Comparison of ENCODE assay signal across 23 cellular contexts in genomic region chr11:76026862-76027261, GRCh38.
DNase-seq lines count a peak whose midpoint lies in the region; ATAC-seq, FAIRE-seq and TF ChIP-seq lines count a peak whose summit lies in the region.
"Had no signal": no experiment of that assay in that cellular context is flagged by ENCODE, and none has a peak within 500 bp of the region (broad histone marks: within the 10 kb centered on the region; RNA-seq: fewer than 3 reads in every experiment).

No MANE protein-coding gene starts in this region.

- DNase-seq in GM23338 (ENCODE audit: low spot score): no peak
- no peak for DNase-seq in K562 (ENCODE audit: extremely low read depth in 1 of 4, low spot score in 3 of 4)
- no peak for DNase-seq in mesothelial cell of epicardium (ENCODE audit: low spot score in 2 of 2, unreplicated experiment in 2 of 2)
- DNase-seq in hypothalamus (lab: John Stamatoyannopoulos, UW): no peak
- no peak for DNase-seq in NCI-H2196 (lab: John Stamatoyannopoulos, UW; ENCODE audit: unreplicated experiment)
- no peak for DNase-seq in PC-3
- no peak for DNase-seq in T-helper 2 cell treated with Interferon-gamma antibody and Interleukin-4, amounts not matched to agents 5 μg/mL and 100 μg/mL, for 36 hours (ENCODE audit: low spot score)
- DNase-seq: ACHN; BE2C; C1 segment of cervical spinal cord; CD4-positive, CD25-positive, alpha-beta regulatory T cell; CD8-positive, alpha-beta memory T cell; COR-L47; DMS 273 treated with DMSO at 0.1 percent for 48 hours; KG1 had no signal

- H3K9me2 ChIP-seq in GM23338 (ENCODE audit: insufficient read depth) (no peaks in the 10 kb centered on the region), PC-3 (replicated peaks; ENCODE audit: low read length) (no peaks in the 10 kb centered on the region)

- H3K9ac ChIP-seq in KMS-11: no peak overlapping the region; the same call in 1 of the 2 replicates
- H3K9ac ChIP-seq in K562 (ENCODE audit: insufficient read depth in 1 of 2, low read depth in 2 of 2, low read length in 2 of 2): no peak overlapping the region
- H3K9ac ChIP-seq in PC-3 (ENCODE audit: low read length): no peak overlapping the region

- H3K27ac Mint-ChIP-seq in GM23338 (peak overlapping the region; percentile 24; the same call in 1 of the 2 replicates), mesothelial cell of epicardium (peak overlapping the region; percentile 10)
- no peak overlapping the region for H3K27ac Mint-ChIP-seq in T-helper 2 cell treated with Interferon-gamma antibody and Interleukin-4, amounts not matched to agents 5 μg/mL and 100 μg/mL, for 36 hours
- H3K27ac Mint-ChIP-seq: CD8-positive, alpha-beta memory T cell had no signal

- no peak for TF ChIP-seq CTCF in GM23338 (conservative IDR thresholded peaks at IDR 0.05; ENCODE audit: low read depth in 2 of 2)
- TF ChIP-seq CTCF in KMS-11 (conservative IDR thresholded peaks at IDR 0.05; ENCODE audit: low read depth, low read length): no peak
- no peak for TF ChIP-seq CTCF in K562 (IDR thresholded peaks at IDR 0.05 in 2 of 3, conservative IDR thresholded peaks at IDR 0.05 in 1 of 3; ENCODE audit: insufficient read depth in 2 of 3, low read depth in 1 of 3, low read length in 3 of 3)
- TF ChIP-seq CTCF in mesothelial cell of epicardium (IDR thresholded peaks at IDR 0.05; ENCODE audit: unreplicated experiment): no peak
- TF ChIP-seq CTCF in PC-3 (conservative IDR thresholded peaks at IDR 0.05; ENCODE audit: low read depth, low read length): no peak

- POLR2A ChIA-PET in K562 (lab: Yijun Ruan, JAX): no interaction called here
- POLR2A ChIA-PET in PC-3 (lab: Charles Lee; ENCODE audit: unreplicated experiment): no interaction called here

- H3K36me3 Mint-ChIP-seq in GM23338 (ENCODE audit: low read depth) (peaks cover 3% of the 10 kb centered on the region; the same call in 2 of the 3 replicates), mesothelial cell of epicardium (peaks cover 33% of the 10 kb centered on the region)
- H3K36me3 Mint-ChIP-seq in T-helper 2 cell treated with Interferon-gamma antibody and Interleukin-4, amounts not matched to agents 5 μg/mL and 100 μg/mL, for 36 hours (ENCODE audit: low read depth): peaks cover 18% of the 10 kb centered on the region

- no peak overlapping the region for H2AFZ ChIP-seq in GM23338
- no peak overlapping the region for H2AFZ ChIP-seq in KMS-11 (ENCODE audit: low read depth)
- H2AFZ ChIP-seq in K562 (ENCODE audit: low read depth, low read length): no peak overlapping the region
- no peak overlapping the region for H2AFZ ChIP-seq in PC-3 (ENCODE audit: low read length)

- H3F3A ChIP-seq in GM23338 (replicated peaks; ENCODE audit: low read depth) (no peaks in the 10 kb centered on the region), PC-3 (ENCODE audit: low read length, unreplicated experiment) (peaks cover 22% of the 10 kb centered on the region)

- H3K27me3 ChIP-seq in GM23338 (ENCODE audit: insufficient read depth) (no peaks in the 10 kb centered on the region), KMS-11 (ENCODE audit: insufficient read depth, low read depth) (no peaks in the 10 kb centered on the region), K562 (ENCODE audit: control insufficient read depth in 2 of 2, insufficient read depth in 2 of 2, low read length in 2 of 2) (no peaks in the 10 kb centered on the region), PC-3 (ENCODE audit: low read length) (no peaks in the 10 kb centered on the region)
- H3K27me3 ChIP-seq: BE2C had no signal

- 77% methylated on average over 1 of the region's 1 CpG for WGBS in K562 (ENCODE audit: insufficient coverage, low coverage, missing lambda C conversion rate)

- H3K4me3 ChIP-seq in GM23338: no peak overlapping the region
- no peak overlapping the region for H3K4me3 ChIP-seq in KMS-11 (IDR thresholded peaks at IDR 0.05; ENCODE audit: insufficient read depth, low read depth, low read length)
- H3K4me3 ChIP-seq in K562: no peak overlapping the region
- H3K4me3 ChIP-seq in PC-3 (ENCODE audit: low read length): no peak overlapping the region
- H3K4me3 ChIP-seq: HAP-1 had no signal

- no peak overlapping the region for H3K27ac ChIP-seq in GM23338 (ENCODE audit: low read depth)
- peak overlapping the region; percentile 95 for H3K27ac ChIP-seq in KMS-11
- no peak overlapping the region for H3K27ac ChIP-seq in K562 (ENCODE audit: extremely low read depth, low read depth, low read length)
- H3K27ac ChIP-seq in PC-3 (ENCODE audit: low read length): no peak overlapping the region
- H3K27ac ChIP-seq: HL-60 had no signal

- ATAC-seq in GM23338 (no peak), K562 (no peak), PC-3 (no peak)

- H3K9me3 Mint-ChIP-seq in GM23338 (no peaks in the 10 kb centered on the region), mesothelial cell of epicardium (peaks cover 28% of the 10 kb centered on the region)
- H3K9me3 Mint-ChIP-seq in T-helper 2 cell treated with Interferon-gamma antibody and Interleukin-4, amounts not matched to agents 5 μg/mL and 100 μg/mL, for 36 hours: no peaks in the 10 kb centered on the region
- H3K9me3 Mint-ChIP-seq: CD4-positive, CD25-positive, alpha-beta regulatory T cell; CD8-positive, alpha-beta memory T cell; IgD-negative memory B cell had no signal

- H3K36me3 ChIP-seq in GM23338 (ENCODE audit: insufficient read depth) (no peaks in the 10 kb centered on the region), KMS-11 (ENCODE audit: insufficient read depth) (no peaks in the 10 kb centered on the region), K562 (ENCODE audit: control insufficient read depth, insufficient read depth, low read length) (0 out of 3 replicates have a peak, but pooled peaks cover 5% of the 10 kb centered on the region), PC-3 (ENCODE audit: low read depth, low read length) (peaks cover 6% of the 10 kb centered on the region)
- H3K36me3 ChIP-seq: BE2C, HAP-1 had no signal

- H3K9me3 ChIP-seq in K562 (replicated peaks; ENCODE audit: control insufficient read depth, insufficient read depth, low read depth, low read length) (no peaks in the 10 kb centered on the region), PC-3 (ENCODE audit: low read length) (no peaks in the 10 kb centered on the region)
- H3K9me3 ChIP-seq: BE2C, HAP-1 had no signal

- TF ChIP-seq POLR2A in K562 (conservative IDR thresholded peaks at IDR 0.05): no peak

- no peaks in the 10 kb centered on the region for H4K20me1 ChIP-seq in GM23338 (replicated peaks; ENCODE audit: insufficient read depth)
- no peaks in the 10 kb centered on the region for H4K20me1 ChIP-seq in KMS-11 (ENCODE audit: insufficient read depth)
- no peaks in the 10 kb centered on the region for H4K20me1 ChIP-seq in K562 (replicated peaks; ENCODE audit: control insufficient read depth, insufficient read depth, low read length)
- no peaks in the 10 kb centered on the region for H4K20me1 ChIP-seq in PC-3 (ENCODE audit: low read length)

- no peak overlapping the region for H3K4me2 ChIP-seq in GM23338
- peak overlapping the region; percentile 85 for H3K4me2 ChIP-seq in KMS-11
- H3K4me2 ChIP-seq in K562 (ENCODE audit: insufficient read depth, low read length): no peak overlapping the region
- no peak overlapping the region for H3K4me2 ChIP-seq in PC-3 (ENCODE audit: low read length)

- H3K9me1 ChIP-seq in K562 (ENCODE audit: control insufficient read depth, insufficient read depth, low read length): no peaks in the 10 kb centered on the region

- intact Hi-C loops in K562 (cut with micrococcal nuclease) (no loop called here), PC-3 (cut with micrococcal nuclease) (no loop called here)

- H3K79me2 ChIP-seq in GM23338 (replicated peaks; ENCODE audit: insufficient read depth): no peaks in the 10 kb centered on the region
- H3K79me2 ChIP-seq in KMS-11 (ENCODE audit: insufficient read depth, low read depth): no peaks in the 10 kb centered on the region
- no peaks in the 10 kb centered on the region for H3K79me2 ChIP-seq in K562 (ENCODE audit: control insufficient read depth, insufficient read depth, low read length)
- H3K79me2 ChIP-seq in PC-3 (ENCODE audit: low read length): 0 out of 2 replicates have a peak, but pooled peaks cover 3% of the 10 kb centered on the region

- CTCF ChIA-PET in K562 (lab: Yijun Ruan, JAX; ENCODE audit: low intra/inter-chr PET ratio): no interaction called here
- CTCF ChIA-PET in PC-3 (lab: Charles Lee): no interaction called here

- TF ChIP-seq EP300 in K562 (IDR thresholded peaks at IDR 0.05; ENCODE audit: low read length): no peak

- no peak for TF ChIP-seq RAD21 in K562 (CRISPR knock-in tag; conservative IDR thresholded peaks at IDR 0.05 in 1 of 2, IDR thresholded peaks at IDR 0.05 in 1 of 2)

- H3K27me3 Mint-ChIP-seq in GM23338 (ENCODE audit: insufficient read depth, low read depth, poor library complexity): no peaks in the 10 kb centered on the region
- H3K27me3 Mint-ChIP-seq in mesothelial cell of epicardium (ENCODE audit: low read depth): no peaks in the 10 kb centered on the region
- no peaks in the 10 kb centered on the region for H3K27me3 Mint-ChIP-seq in T-helper 2 cell treated with Interferon-gamma antibody and Interleukin-4, amounts not matched to agents 5 μg/mL and 100 μg/mL, for 36 hours (ENCODE audit: low read depth)
- H3K27me3 Mint-ChIP-seq: CD4-positive, CD25-positive, alpha-beta regulatory T cell; CD8-positive, alpha-beta memory T cell; IgD-negative memory B cell had no signal

- BruUV-seq in K562 (replicated peaks; lab: Mats Ljungman, UMichigan) (no TSS peak), PC-3 (replicated peaks; lab: Mats Ljungman, UMichigan) (no TSS peak)

- FAIRE-seq in K562 (lab: Jason Lieb, UNC): no peak
- FAIRE-seq: A204.1, G401.6, GM12891, GM18507 had no signal

- in situ Hi-C loops in K562 (cut with MboI): no loop called here

- H3K4me3 Mint-ChIP-seq in GM23338: no peak overlapping the region
- no peak overlapping the region for H3K4me3 Mint-ChIP-seq in mesothelial cell of epicardium
- no peak overlapping the region for H3K4me3 Mint-ChIP-seq in T-helper 2 cell treated with Interferon-gamma antibody and Interleukin-4, amounts not matched to agents 5 μg/mL and 100 μg/mL, for 36 hours
- H3K4me3 Mint-ChIP-seq: CD4-positive, CD25-positive, alpha-beta regulatory T cell; CD8-positive, alpha-beta memory T cell had no signal

- H3K4me1 Mint-ChIP-seq in GM23338: peaks cover 44% of the 10 kb centered on the region
- peaks cover 59% of the 10 kb centered on the region for H3K4me1 Mint-ChIP-seq in mesothelial cell of epicardium
- H3K4me1 Mint-ChIP-seq in T-helper 2 cell treated with Interferon-gamma antibody and Interleukin-4, amounts not matched to agents 5 μg/mL and 100 μg/mL, for 36 hours (ENCODE audit: low read depth): peaks cover 14% of the 10 kb centered on the region

- H3K4me1 ChIP-seq in GM23338 (ENCODE audit: insufficient read depth) (peaks cover 18% of the 10 kb centered on the region), KMS-11 (ENCODE audit: low read depth, poor library complexity, severe bottlenecking) (peaks cover 97% of the 10 kb centered on the region), K562 (replicated peaks in 1 of 2; ENCODE audit: control insufficient read depth in 2 of 2, insufficient read depth in 2 of 2, low read length in 2 of 2) (peaks cover 0 to 19% of the 10 kb centered on the region in 2 experiments; a peak in 2 of 5 replicates), PC-3 (ENCODE audit: insufficient read depth, low read length) (peaks cover 31% of the 10 kb centered on the region)

TF ChIP-seq in K562, 482 proteins besides CTCF, POLR2A, EP300 and RAD21 (continues in another document):
- TF ChIP-seq CEBPG (CRISPR knock-in tag; IDR thresholded peaks at IDR 0.05): no peak
- TF ChIP-seq CEBPG (tag; conservative IDR thresholded peaks at IDR 0.05 in 1 of 2, IDR thresholded peaks at IDR 0.05 in 1 of 2): peak in 1 of 2 experiments; percentile 39; a peak in 2 of 4 replicates
